ENCODE assay signal across 9 cellular contexts in the genomic region with DNA sequence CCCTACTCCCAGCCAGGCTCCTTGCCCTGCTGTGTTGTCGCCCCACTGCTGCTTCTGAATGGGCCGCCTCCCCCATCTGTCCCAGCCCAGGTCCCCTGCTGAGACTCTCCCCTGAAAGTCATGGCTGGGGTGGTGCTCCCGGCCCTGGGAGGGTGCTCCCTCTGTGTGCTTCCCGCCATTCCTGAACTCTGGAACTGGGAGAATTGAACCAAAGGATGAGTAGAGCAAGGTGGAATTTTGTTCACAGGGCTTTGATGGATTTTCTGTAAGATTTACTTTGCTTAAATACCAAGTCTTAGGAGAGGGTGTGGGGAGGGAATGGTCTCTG. TPM values are rescaled to one million over a fixed set of nuclear protein-coding genes. Genes with fewer than 3 reads are reported as not detected.
DNase-seq lines count a peak whose midpoint lies in the region; ATAC-seq and TF ChIP-seq lines count a peak whose summit lies in the region.
"Had no signal": no experiment of that assay in that cellular context is flagged by ENCODE, and none has a peak within 500 bp of the region (broad histone marks: within the 10 kb centered on the region; RNA-seq: fewer than 3 reads in every experiment).

No MANE protein-coding gene starts in this region.

- DNase-seq in NB4 (ENCODE audit: low read depth) (peak; percentile 19), epithelial cell of proximal tubule (ENCODE audit: low read depth) (no peak), NCI-H1092 (lab: John Stamatoyannopoulos, UW) (no peak), DMS 273 (lab: John Stamatoyannopoulos, UW; ENCODE audit: unreplicated experiment) (no peak)
- DNase-seq in central memory CD4-positive, alpha-beta T cell = no peak
- DNase-seq: occipital lobe had no signal

- no peak for ATAC-seq in GM21515 (IDR thresholded peaks at IDR 0.05; ENCODE audit: unreplicated experiment)

- no peaks in the 10 kb centered on the region for H3K9me2 ChIP-seq in DOHH2 (replicated peaks; ENCODE audit: control insufficient read depth, low read length)

- H3K4me2 ChIP-seq in DOHH2 (ENCODE audit: low read length) = peak overlapping the region; percentile 94
- peak overlapping the region; percentile 59 for H3K4me2 ChIP-seq in parathyroid adenoma (ENCODE audit: low read length)

- TF ChIP-seq CTCF in DOHH2 (IDR thresholded peaks at IDR 0.05; ENCODE audit: low read depth, low read length, poor library complexity, severe bottlenecking) (no peak), NB4 (IDR thresholded peaks at IDR 0.05; ENCODE audit: low read depth, low read length) (no peak), epithelial cell of proximal tubule (conservative IDR thresholded peaks at IDR 0.05; ENCODE audit: low read depth, low read length) (no peak), parathyroid adenoma (IDR thresholded peaks at IDR 0.05) (no peak)

- H3K79me2 ChIP-seq in DOHH2 (ENCODE audit: control insufficient read depth, low read length) (peaks cover 4% of the 10 kb centered on the region; the same call in 1 of the 2 replicates), parathyroid adenoma (no peaks in the 10 kb centered on the region)

- H3K9me3 ChIP-seq in DOHH2 (ENCODE audit: control insufficient read depth, insufficient read depth, low read length) = no peaks in the 10 kb centered on the region
- no peaks in the 10 kb centered on the region for H3K9me3 ChIP-seq in parathyroid adenoma (ENCODE audit: control insufficient read depth, low read length)

- no peaks in the 10 kb centered on the region for H3K36me3 ChIP-seq in DOHH2 (ENCODE audit: control insufficient read depth, low read length)
- no peaks in the 10 kb centered on the region for H3K36me3 ChIP-seq in parathyroid adenoma (ENCODE audit: control insufficient read depth, insufficient read depth, low read length)

- H3K27ac ChIP-seq in DOHH2 (ENCODE audit: low read depth, low read length) (no peak overlapping the region), parathyroid adenoma (peak overlapping the region; percentile 5)

- peak overlapping the region; percentile 59 for H2AFZ ChIP-seq in parathyroid adenoma

- peaks cover 11% of the 10 kb centered on the region for H3F3A ChIP-seq in DOHH2 (ENCODE audit: control insufficient read depth, insufficient read depth)

- no peak overlapping the region for H3K9ac ChIP-seq in parathyroid adenoma

- peaks cover 52% of the 10 kb centered on the region for H3K4me1 ChIP-seq in DOHH2 (ENCODE audit: control insufficient read depth, low read length)
- no peaks in the 10 kb centered on the region for H3K4me1 ChIP-seq in parathyroid adenoma

- peak overlapping the region; percentile 81 for H3K4me3 ChIP-seq in DOHH2 (ENCODE audit: low read length)
- H3K4me3 ChIP-seq in NB4 (ENCODE audit: low read depth, low read length) = peak overlapping the region; percentile 49
- peak overlapping the region; percentile 50 for H3K4me3 ChIP-seq in epithelial cell of proximal tubule (ENCODE audit: low read depth, low read length)
- H3K4me3 ChIP-seq in parathyroid adenoma (ENCODE audit: low read depth, low read length) = peak overlapping the region; percentile 38

- TF ChIP-seq POLR2A in NB4 (IDR thresholded peaks at IDR 0.05; ENCODE audit: extremely low read depth, insufficient read length) = no peak

- H3K27me3 ChIP-seq in DOHH2 (ENCODE audit: control insufficient read depth, low read length) (no peaks in the 10 kb centered on the region), parathyroid adenoma (ENCODE audit: control insufficient read depth, insufficient read depth, low read length) (no peaks in the 10 kb centered on the region)

- no peaks in the 10 kb centered on the region for H4K20me1 ChIP-seq in DOHH2 (ENCODE audit: control insufficient read depth, insufficient read depth, low read depth, low read length)

RNA-seq across cellular contexts. Expression of a gene that starts 0.4 kb away (rescaled TPM):
- total RNA-seq in epithelial cell of proximal tubule = 5.5 and 6.9 TPM in 2 replicates

RNA-seq across cellular contexts. Expression of a gene that starts 19.6 kb away (rescaled TPM):
- total RNA-seq in epithelial cell of proximal tubule = not detected in 2 replicates
- total RNA-seq: occipital lobe had no signal

RNA-seq across cellular contexts. Expression of a gene that starts 36.8 kb away (rescaled TPM):
- total RNA-seq in epithelial cell of proximal tubule = 1.7 and 8.5 TPM in 2 replicates

RNA-seq across cellular contexts. Expression of a gene that starts 56.5 kb away (rescaled TPM):
- total RNA-seq in epithelial cell of proximal tubule = 0.46 and 0.58 TPM in 2 replicates
